ENCODE assay signal across 8 cellular contexts in genomic region chr20:51910202-51911050, GRCh38.
DNase-seq lines count a peak whose midpoint lies in the region; ATAC-seq and TF ChIP-seq lines count a peak whose summit lies in the region.
"Had no signal": no experiment of that assay in that cellular context is flagged by ENCODE, and none has a peak within 500 bp of the region (broad histone marks: within the 10 kb centered on the region; RNA-seq: fewer than 3 reads in every experiment).

No MANE protein-coding gene starts in this region.

- H3K9me3 ChIP-seq in HCT116 (ENCODE audit: control insufficient read depth in 1 of 2, insufficient read depth in 1 of 2, low read depth in 1 of 2, low read length in 2 of 2) = no peaks in the 10 kb centered on the region
- H3K9me3 ChIP-seq in SK-N-MC (ENCODE audit: low read depth, low read length) = no peaks in the 10 kb centered on the region
- no peaks in the 10 kb centered on the region for H3K9me3 ChIP-seq in hepatocyte (ENCODE audit: low read depth)
- H3K9me3 ChIP-seq in esophagus squamous epithelium = no peaks in the 10 kb centered on the region
- H3K9me3 ChIP-seq: breast epithelium had no signal

- H3K27ac ChIP-seq in HCT116 (ENCODE audit: low read depth, low read length) (no peak overlapping the region), SK-N-MC (peak overlapping the region; percentile 65), hepatocyte (peak overlapping the region; percentile 28), esophagus squamous epithelium (no peak overlapping the region)
- H3K27ac ChIP-seq: breast epithelium had no signal

- H3K27me3 ChIP-seq in HCT116 (ENCODE audit: insufficient read depth, low read length) (no peaks in the 10 kb centered on the region), hepatocyte (no peaks in the 10 kb centered on the region), esophagus squamous epithelium (peaks cover 0 to 18% (median 0%) of the 10 kb centered on the region in 4 donors)
- H3K27me3 ChIP-seq: breast epithelium had no signal

- H3K36me3 ChIP-seq in HCT116 (ENCODE audit: control insufficient read depth in 1 of 2, insufficient read depth in 2 of 2, low read length in 2 of 2) = no peaks in the 10 kb centered on the region
- H3K36me3 ChIP-seq in SK-N-MC (ENCODE audit: insufficient read depth, low read length) = no peaks in the 10 kb centered on the region
- no peaks in the 10 kb centered on the region for H3K36me3 ChIP-seq in hepatocyte (replicated peaks; ENCODE audit: insufficient read depth, low read depth)
- H3K36me3 ChIP-seq in esophagus squamous epithelium = no peaks in the 10 kb centered on the region
- H3K36me3 ChIP-seq: breast epithelium had no signal

- no peak for ATAC-seq in HCT116
- ATAC-seq in left ventricle myocardium superior = no peak

- no peak for TF ChIP-seq RAD21 in HCT116 (IDR thresholded peaks at IDR 0.05; ENCODE audit: low read depth)

- H3K9me2 ChIP-seq in HCT116 (ENCODE audit: insufficient read depth) = no peaks in the 10 kb centered on the region
- no peaks in the 10 kb centered on the region for H3K9me2 ChIP-seq in hepatocyte (replicated peaks; ENCODE audit: insufficient read depth)

- no peak for TF ChIP-seq CTCF in HCT116 (IDR thresholded peaks at IDR 0.05 in 2 of 3, conservative IDR thresholded peaks at IDR 0.05 in 1 of 3; ENCODE audit: borderline replicate concordance in 1 of 3, insufficient read depth in 1 of 3, low read depth in 2 of 3, low read length in 2 of 3)
- no peak for TF ChIP-seq CTCF in hepatocyte (IDR thresholded peaks at IDR 0.05; ENCODE audit: poor library complexity)
- no peak for TF ChIP-seq CTCF in type B pancreatic cell (conservative IDR thresholded peaks at IDR 0.05)
- TF ChIP-seq CTCF in esophagus squamous epithelium (IDR thresholded peaks at IDR 0.05) = no peak

- H4K20me1 ChIP-seq in HCT116 (ENCODE audit: insufficient read depth) (no peaks in the 10 kb centered on the region), hepatocyte (ENCODE audit: insufficient read depth, poor library complexity, severe bottlenecking) (no peaks in the 10 kb centered on the region)

- no peak for DNase-seq in HCT116 (ENCODE audit: low read depth, low spot score)
- peak; percentile 65 for DNase-seq in SK-N-MC (ENCODE audit: low read depth, low spot score)
- peak; percentile 16 for DNase-seq in hepatocyte (ENCODE audit: low spot score)
- DNase-seq in type B pancreatic cell (ENCODE audit: extremely low spot score, unreplicated experiment) = no peak
- no peak for DNase-seq in NCI-H1048 (lab: John Stamatoyannopoulos, UW)
- DNase-seq in left ventricle myocardium superior = no peak
- DNase-seq in esophagus squamous epithelium (lab: John Stamatoyannopoulos, UW) = no peak

- no TSS peak for BruUV-seq in HCT116 (replicated peaks; lab: Mats Ljungman, UMichigan)

- H3K4me1 Mint-ChIP-seq in type B pancreatic cell (ENCODE audit: unreplicated experiment) = peaks cover 42% of the 10 kb centered on the region

- TF ChIP-seq POLR2A in HCT116 (IDR thresholded peaks at IDR 0.05; ENCODE audit: borderline replicate concordance, extremely low read depth, insufficient read depth, insufficient read length) (no peak), esophagus squamous epithelium (IDR thresholded peaks at IDR 0.05) (no peak)

- no peaks in the 10 kb centered on the region for H3K36me3 Mint-ChIP-seq in type B pancreatic cell

- no peak overlapping the region for H3K9ac ChIP-seq in HCT116 (ENCODE audit: low read length)
- peak overlapping the region; percentile 44 for H3K9ac ChIP-seq in SK-N-MC (ENCODE audit: insufficient read length)

- peaks cover 5% of the 10 kb centered on the region for H3K9me3 Mint-ChIP-seq in type B pancreatic cell

- POLR2A ChIA-PET in HCT116 (lab: Charles Lee) = no interaction called here

- H3K4me1 ChIP-seq in HCT116 (ENCODE audit: control insufficient read depth in 1 of 2, insufficient read depth in 2 of 2, low read length in 2 of 2) (peaks cover 6 to 11% of the 10 kb centered on the region in 2 experiments; a peak in 2 of 4 replicates), hepatocyte (ENCODE audit: insufficient read depth) (peaks cover 16% of the 10 kb centered on the region), esophagus squamous epithelium (peaks cover 0 to 22% (median 10%) of the 10 kb centered on the region in 3 donors)
- H3K4me1 ChIP-seq: breast epithelium had no signal

- peak overlapping the region; percentile 39 for H3K27ac Mint-ChIP-seq in type B pancreatic cell

- RAD21 ChIA-PET in HCT116 (lab: Charles Lee; ENCODE audit: low non-redundant PET in 1 of 2, low total read pairs in 2 of 2, uncharacterized antibody in 2 of 2, unreplicated experiment in 2 of 2) = no interaction called here

- CTCF ChIA-PET in HCT116 (lab: Charles Lee) = no interaction called here

- 13% methylated on average over 9 of the region's 9 CpGs for WGBS in hepatocyte (ENCODE audit: low lambda C conversion rate, missing lambda C conversion rate)
- WGBS in esophagus squamous epithelium, 2 donors = 29 to 32% methylated on average over 9 of the region's 9 CpGs

- intact Hi-C loops in HCT116 (cut with micrococcal nuclease) (no loop called here), left ventricle myocardium superior (cut with micrococcal nuclease) (no loop called here), esophagus squamous epithelium (cut with DNase I) (no loop called here)

- no peaks in the 10 kb centered on the region for H3K27me3 Mint-ChIP-seq in type B pancreatic cell

- H3K79me2 ChIP-seq in HCT116 (ENCODE audit: insufficient read depth, low read length) (no peaks in the 10 kb centered on the region), hepatocyte (no peaks in the 10 kb centered on the region)

- H3K4me3 ChIP-seq in HCT116 (replicated peaks in 1 of 2; ENCODE audit: low read depth in 1 of 2, low read length in 2 of 2) = no peak overlapping the region
- H3K4me3 ChIP-seq in SK-N-MC = peak overlapping the region; percentile 62
- H3K4me3 ChIP-seq in hepatocyte = no peak overlapping the region
- H3K4me3 ChIP-seq in esophagus squamous epithelium = no peak overlapping the region
- H3K4me3 ChIP-seq: breast epithelium had no signal

- H3K4me3 Mint-ChIP-seq in type B pancreatic cell = peak overlapping the region; percentile 48

- no peak overlapping the region for H2AFZ ChIP-seq in HCT116 (ENCODE audit: low read depth, low read length, poor library complexity, severe bottlenecking)
- H2AFZ ChIP-seq in hepatocyte = no peak overlapping the region

- H3K4me2 ChIP-seq in HCT116 (ENCODE audit: low read length) (peak overlapping the region; percentile 14; the same call in 1 of the 2 replicates), hepatocyte (peak overlapping the region; percentile 68)

TF ChIP-seq in HCT116, 20 proteins besides CTCF, POLR2A, EP300 and RAD21:
- TF ChIP-seq POLR2AphosphoS5 (IDR thresholded peaks at IDR 0.05; ENCODE audit: low read depth, low read length) = no peak
- TF ChIP-seq EZH2 (IDR thresholded peaks at IDR 0.05) = no peak
- TF ChIP-seq FOSL1 (IDR thresholded peaks at IDR 0.05; ENCODE audit: low read depth) = no peak
- TF ChIP-seq ELF1 (IDR thresholded peaks at IDR 0.05; ENCODE audit: borderline replicate concordance, low read depth) = no peak

Comparison
In these comparisons a context has a peak if more than half of its experiments do, and no peak if none do; other contexts are left out.
1. DNase-seq: peak in SK-N-MC (single experiment) and hepatocyte (single experiment); none in HCT116 (single experiment), type B pancreatic cell (single experiment), NCI-H1048 (single experiment), left ventricle myocardium superior (single experiment) and esophagus squamous epithelium (single experiment).
2. H3K27ac ChIP-seq: peak in SK-N-MC (single experiment) and hepatocyte (single experiment); none in HCT116 (single experiment) and esophagus squamous epithelium (0 of 4).